ENCODE assay signal across 15 cellular contexts in genomic region chr3:140187648-140188221, GRCh38.
"Had no signal": no experiment of that assay in that cellular context is flagged by ENCODE, and none has a peak within 500 bp of the region (broad histone marks: within the 10 kb centered on the region; RNA-seq: fewer than 3 reads in every experiment).

No MANE protein-coding gene starts in this region.

- DNase-seq: activated CD4-positive, alpha-beta memory T cell treated with anti-CD3 and anti-CD28 coated beads, Interleukin-2, amount 10 ng/mL, durations not matched to agents 7 days and 5 days; activated CD4-positive, alpha-beta T cell treated with anti-CD3 and anti-CD28 coated beads for 4 hours; activated gamma-delta T cell; activated naive CD8-positive, alpha-beta T cell treated with anti-CD3 and anti-CD28 coated beads, Interleukin-2, amount 10 ng/mL, durations not matched to agents 7 days and 5 days; activated T-cell treated with anti-CD3 and anti-CD28 coated beads, Interleukin-2, amount 50 U/mL, for 4 hours; cerebellar nuclear complex; effector memory CD4-positive, alpha-beta T cell; foreskin keratinocyte; glutamatergic neuron; hypothalamus; kidney; posterior cingulate gyrus; stimulated activated naive CD8-positive, alpha-beta T cell treated with anti-CD3 and anti-CD28 coated beads, Interleukin-15, Interleukin-2, amounts not matched to agents 100 U/mL and 50 U/mL, for 24 hours; WERI-Rb-1 had no signal

- ATAC-seq: activated T-cell treated with anti-CD3 and anti-CD28 coated beads, Interleukin-2, amount 50 U/mL, for 4 hours; foreskin keratinocyte; stimulated activated naive CD8-positive, alpha-beta T cell treated with anti-CD3 and anti-CD28 coated beads, Interleukin-15, Interleukin-2, amounts not matched to agents 100 U/mL and 50 U/mL, for 24 hours had no signal

- H3K36me3 ChIP-seq: suprapubic skin, WERI-Rb-1 had no signal

- H3K9me3 ChIP-seq: suprapubic skin had no signal

- H3K27ac ChIP-seq: foreskin keratinocyte, suprapubic skin, WERI-Rb-1 had no signal

- H3K4me1 ChIP-seq: foreskin keratinocyte had no signal

- H3K27me3 ChIP-seq: suprapubic skin had no signal

- H3K4me3 ChIP-seq: suprapubic skin had no signal
